Comparison of ENCODE assay signal across 18 cellular contexts in the genomic region with DNA sequence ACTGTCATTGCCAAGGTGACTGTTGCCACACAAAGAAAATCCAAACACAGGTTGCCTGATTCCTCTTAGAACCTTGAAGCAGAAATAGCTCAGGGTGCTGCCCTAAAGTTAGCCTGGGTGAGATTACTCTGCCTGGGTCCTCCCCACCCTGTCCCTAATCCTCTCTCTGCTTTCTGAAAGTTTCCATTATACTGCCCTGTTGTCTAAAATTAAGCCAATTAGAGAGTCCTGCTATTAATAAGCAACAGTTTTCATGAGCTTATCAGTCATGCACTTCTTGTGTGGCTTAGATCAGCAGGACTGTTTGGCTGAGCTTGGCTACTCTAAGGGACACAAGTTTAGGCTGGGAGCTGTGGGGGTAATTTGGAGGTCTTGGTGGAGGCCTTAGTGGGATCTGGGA. TPM values are rescaled to one million over a fixed set of nuclear protein-coding genes. Genes with fewer than 3 reads are reported as not detected.
DNase-seq lines count a peak whose midpoint lies in the region; ATAC-seq and TF ChIP-seq lines count a peak whose summit lies in the region.
"Had no signal": no experiment of that assay in that cellular context is flagged by ENCODE, and none has a peak within 500 bp of the region (broad histone marks: within the 10 kb centered on the region; RNA-seq: fewer than 3 reads in every experiment).

No MANE protein-coding gene starts in this region.

- H3K36me3 ChIP-seq in esophagus squamous epithelium (peaks cover 0 to 25% (median 0%) of the 10 kb centered on the region in 3 donors), aorta (ENCODE audit: control insufficient read depth in 1 of 2, insufficient read depth in 2 of 2, low read length in 1 of 2) (peaks cover 0 to 11% of the 10 kb centered on the region in 2 donors), HAP-1 (replicated peaks) (no peaks in the 10 kb centered on the region)
- H3K36me3 ChIP-seq: BLaER1 had no signal

- in situ Hi-C loops in HAP-1 (cut with MboI; ENCODE audit: low sequenced_read_pairs): no loop called here

- H3K27me3 ChIP-seq in esophagus squamous epithelium (no peaks in the 10 kb centered on the region), right cardiac atrium (ENCODE audit: control insufficient read depth, insufficient read depth) (no peaks in the 10 kb centered on the region), aorta (ENCODE audit: control insufficient read depth in 1 of 2, insufficient read depth in 2 of 2, low read length in 1 of 2) (no peaks in the 10 kb centered on the region), HAP-1 (ENCODE audit: low read depth) (no peaks in the 10 kb centered on the region)
- H3K27me3 ChIP-seq: BLaER1 had no signal

- H3K27ac ChIP-seq in esophagus squamous epithelium: peak overlapping the region in 3 of 4 donors; percentile 13 to 22 (median 19)
- peak overlapping the region; percentile 49 for H3K27ac ChIP-seq in right cardiac atrium (ENCODE audit: low read length)
- peak overlapping the region in 1 of 2 donors; percentile 80 for H3K27ac ChIP-seq in aorta (ENCODE audit: low read depth in 1 of 2, low read length in 2 of 2)
- H3K27ac ChIP-seq: BLaER1 had no signal

- DNase-seq in Right ventricle myocardium inferior (ENCODE audit: missing footprints): no peak
- no peak for DNase-seq in cardiac septum (ENCODE audit: low spot score)
- no peak for DNase-seq in esophagus squamous epithelium (lab: John Stamatoyannopoulos, UW)
- no peak for DNase-seq in right cardiac atrium
- DNase-seq in aorta: no peak
- DNase-seq in HAP-1 (ENCODE audit: low spot score in 2 of 2): no peak
- DNase-seq: 8988T; CD8-positive, alpha-beta memory T cell; DMS79 treated with DMSO at 0.1 percent for 48 hours; NCI-H1048; NCI-H146; NCI-H2081; NCI-H748 treated with DMSO at 0.1 percent for 48 hours had no signal

- ATAC-seq in Right ventricle myocardium inferior (peak; percentile 87), right cardiac atrium (peak; percentile 49 to 50), aorta (ENCODE audit: low FRiP score) (peak; percentile 23), GM19023 (IDR thresholded peaks at IDR 0.05; ENCODE audit: unreplicated experiment) (no peak), GM21360 (IDR thresholded peaks at IDR 0.05; ENCODE audit: unreplicated experiment) (no peak)
- ATAC-seq: Panc1 had no signal

- intact Hi-C loops in Right ventricle myocardium inferior (cut with DNase I): no loop called here
- intact Hi-C loops in cardiac septum (cut with DNase I): loop anchor here (1.0 to 5.0 kb wide), 2 partner anchors 17 to 52 kb away; no protein-coding TSS in a partner anchor
- intact Hi-C loops in esophagus squamous epithelium (cut with DNase I): no loop called here
- intact Hi-C loops in right cardiac atrium (cut with DNase I): no loop called here
- intact Hi-C loops in aorta (cut with DNase I): no loop called here

- H3K9me3 ChIP-seq in esophagus squamous epithelium (no peaks in the 10 kb centered on the region), right cardiac atrium (ENCODE audit: control insufficient read depth, low read length) (no peaks in the 10 kb centered on the region), aorta (ENCODE audit: control insufficient read depth, low read length) (no peaks in the 10 kb centered on the region), HAP-1 (no peaks in the 10 kb centered on the region)
- H3K9me3 ChIP-seq: BLaER1 had no signal

- TF ChIP-seq POLR2A in esophagus squamous epithelium (IDR thresholded peaks at IDR 0.05): no peak

- H3K4me3 ChIP-seq in esophagus squamous epithelium (no peak overlapping the region), right cardiac atrium (ENCODE audit: low read length) (no peak overlapping the region), aorta (ENCODE audit: low read length in 2 of 2) (no peak overlapping the region), HAP-1 (no peak overlapping the region)
- H3K4me3 ChIP-seq: BLaER1 had no signal

- TF ChIP-seq CTCF in esophagus squamous epithelium (IDR thresholded peaks at IDR 0.05): no peak

- peaks cover 7 to 25% (median 10%) of the 10 kb centered on the region in 3 donors for H3K4me1 ChIP-seq in esophagus squamous epithelium
- peaks cover 15% of the 10 kb centered on the region for H3K4me1 ChIP-seq in right cardiac atrium (ENCODE audit: control insufficient read depth, insufficient read depth, low read length)
- H3K4me1 ChIP-seq in aorta (ENCODE audit: control insufficient read depth in 1 of 2, insufficient read depth in 2 of 2, low read length in 2 of 2): peaks cover 6 to 13% of the 10 kb centered on the region in 2 donors
- H3K4me1 ChIP-seq in HAP-1: no peaks in the 10 kb centered on the region

RNA-seq across cellular contexts. Expression of a gene that starts 57.1 kb away (rescaled TPM):
- total RNA-seq in Right ventricle myocardium inferior (49.9 TPM), cardiac septum (85.0 TPM), esophagus squamous epithelium (10 to 100 TPM in 1 of 4 donors, 1 to 10 TPM in 3; 1.4 to 17.2 (median 6.0) TPM), right cardiac atrium (10 to 100 TPM; 19.0 to 56.5 (median 32.6) TPM), aorta (100 to 1,000 TPM in 1 of 2 donors, 10 to 100 TPM in 1; 75.9 to 119 TPM)
- polyA plus RNA-seq in right cardiac atrium (5.7 TPM), aorta (1 to 10 TPM; 8.9 to 9.0 TPM)
- total RNA-seq: MCF 10A had no signal
- polyA plus RNA-seq: CD8-positive, alpha-beta memory T cell had no signal

Comparison
In these comparisons a context has a peak if more than half of its experiments do, and no peak if none do; other contexts are left out.
1. ATAC-seq: peak in Right ventricle myocardium inferior (single experiment), right cardiac atrium (2 of 2) and aorta (single experiment); none in GM19023 (single experiment) and GM21360 (single experiment).